Comparison of ENCODE assay signal across 11 cellular contexts in the genomic region with DNA sequence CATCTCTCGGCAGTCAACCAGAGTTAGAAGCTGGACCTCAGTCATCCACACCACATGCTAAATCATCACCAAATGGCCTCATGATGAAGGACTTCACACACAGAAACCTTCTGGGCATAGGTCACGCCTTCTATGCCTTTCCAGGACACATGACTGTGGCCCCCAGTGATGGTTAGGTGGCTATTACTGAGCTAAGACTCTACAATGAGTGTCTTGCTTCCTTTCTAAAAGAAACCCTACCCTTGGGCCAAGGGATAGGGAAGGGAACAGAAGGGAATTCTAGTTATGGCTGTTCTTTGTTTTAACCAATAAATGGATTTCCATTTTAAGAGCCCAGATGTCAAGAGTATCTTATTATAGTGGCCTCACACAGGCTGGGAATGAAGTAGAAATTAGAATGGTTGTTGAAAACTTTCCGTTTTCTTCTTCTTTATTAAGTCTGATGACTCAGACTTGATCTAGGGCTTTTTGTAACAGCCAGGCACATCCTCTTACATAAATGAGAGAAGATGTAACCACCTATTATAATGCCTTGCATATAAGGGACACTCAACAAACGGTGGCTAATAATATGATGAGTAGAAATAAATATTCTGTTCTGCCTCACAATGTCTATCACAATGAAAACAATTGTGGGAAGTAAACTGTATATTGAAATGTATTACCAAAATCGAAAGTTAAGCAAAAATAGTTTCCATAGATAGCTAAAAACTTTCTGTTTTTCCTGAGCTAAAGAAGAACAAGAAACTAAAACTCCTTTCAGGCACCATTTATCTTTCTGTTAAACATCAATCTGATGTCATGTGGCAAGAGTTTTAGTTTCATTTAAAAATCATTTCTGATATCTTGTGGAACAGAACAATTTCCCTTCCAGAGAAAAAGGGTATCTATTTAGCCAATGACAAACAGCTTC.
A peak's percentile ranks its signal among the peaks of the same experiment; 100 is the strongest.
DNase-seq lines count a peak whose midpoint lies in the region; ATAC-seq, FAIRE-seq and TF ChIP-seq lines count a peak whose summit lies in the region.
"Had no signal": no experiment of that assay in that cellular context is flagged by ENCODE, and none has a peak within 500 bp of the region (broad histone marks: within the 10 kb centered on the region; RNA-seq: fewer than 3 reads in every experiment).

No MANE protein-coding gene starts in this region.

- CTCF ChIA-PET in GM12878 (lab: Yijun Ruan, JAX): interaction anchor here (0.8 to 2.7 kb wide), 14 partner anchors 8 to 171 kb away, joined by 3 to 24 read pairs (median 4); no protein-coding TSS in a partner anchor

- in situ Hi-C loops in GM12878 (cut with MboI): no loop called here

- 36% methylated on average over 5 of the region's 5 CpGs for WGBS in GM12878 (ENCODE audit: insufficient coverage, insufficient replicate concordance, low lambda C conversion rate, missing lambda C conversion rate)
- 64 to 74% (median 72%) methylated on average over 5 of the region's 5 CpGs for WGBS in stomach, 5 donors
- WGBS in small intestine, 3 donors: 66 to 72% (median 71%) methylated on average over 5 of the region's 5 CpGs

- FAIRE-seq in GM12878 (lab: Jason Lieb, UNC) (peak; percentile 38), small intestine (lab: Jason Lieb, UNC) (no peak)

- intact Hi-C loops in GM12878 (cut with micrococcal nuclease; ENCODE audit: unreplicated experiment) (loop anchor here (1.0 kb wide), 2 partner anchors 13 to 25 kb away; no protein-coding TSS in a partner anchor), stomach (cut with DNase I; ENCODE audit: low total_unique reads) (no loop called here)

- peaks cover 15% of the 10 kb centered on the region for H3K4me1 ChIP-seq in GM12878 (ENCODE audit: control insufficient read depth, insufficient read depth, low read length)
- H3K4me1 ChIP-seq in stomach: no peaks in the 10 kb centered on the region
- no peaks in the 10 kb centered on the region for H3K4me1 ChIP-seq in small intestine (ENCODE audit: control insufficient read depth in 2 of 2, insufficient read depth in 1 of 2, low read depth in 1 of 2, low read length in 1 of 2)

- SMC1A ChIA-PET in GM12878 (lab: Charles Lee; ENCODE audit: uncharacterized antibody, unreplicated experiment): interaction anchor here (0.8 to 6.1 kb wide), 18 partner anchors 9 to 170 kb away, joined by 3 to 78 read pairs (median 6); no protein-coding TSS in a partner anchor

- H3K27ac ChIP-seq in GM12878 (ENCODE audit: control insufficient read depth, insufficient read depth) (peak overlapping the region; percentile 91), stomach (no peak overlapping the region), small intestine (ENCODE audit: low read depth in 1 of 2, low read length in 1 of 2) (no peak overlapping the region)
- H3K27ac ChIP-seq: left lung had no signal

- BruUV-seq in GM12878 (replicated peaks; lab: Mats Ljungman, UMichigan): TSS peak; percentile 88

- H3K36me3 ChIP-seq in GM12878 (ENCODE audit: control insufficient read depth in 2 of 2, insufficient read depth in 2 of 2, low read length in 1 of 2) (no peaks in the 10 kb centered on the region), stomach (no peaks in the 10 kb centered on the region), small intestine (ENCODE audit: control insufficient read depth in 2 of 2, insufficient read depth in 2 of 2, low read length in 2 of 2) (no peaks in the 10 kb centered on the region)
- H3K36me3 ChIP-seq: left lung had no signal

- no peak for TF ChIP-seq RAD21 in GM12878 (IDR thresholded peaks at IDR 0.05; ENCODE audit: insufficient read depth, low read depth, low read length)

- peak in 1 of 2 experiments; percentile 67 for TF ChIP-seq EP300 in GM12878 (IDR thresholded peaks at IDR 0.05; ENCODE audit: borderline replicate concordance in 1 of 2, control insufficient read depth in 1 of 2, low read depth in 2 of 2, low read length in 2 of 2)
- TF ChIP-seq EP300 in stomach (IDR thresholded peaks at IDR 0.05): no peak

- H3K4me3 ChIP-seq in GM12878 (no peak overlapping the region; the same call in 1 of the 2 replicates), stomach (no peak overlapping the region), small intestine (ENCODE audit: low read depth in 1 of 2, low read length in 2 of 2) (no peak overlapping the region)
- H3K4me3 ChIP-seq: GM23338, left lung had no signal

- RAD21 ChIA-PET in GM12878 (lab: Charles Lee; ENCODE audit: unreplicated experiment): interaction anchor here (0.6 to 2.7 kb wide), 27 partner anchors 9 to 253 kb away, joined by 3 to 40 read pairs (median 4); no protein-coding TSS in a partner anchor

- H2AFZ ChIP-seq in GM12878 (ENCODE audit: control insufficient read depth, low read depth, low read length): peak overlapping the region; percentile 51
- H2AFZ ChIP-seq: GM23338 had no signal

- POLR2A ChIA-PET in GM12878 (lab: Charles Lee): interaction anchor here (0.6 to 3.7 kb wide), 13 partner anchors 11 to 1539 kb away, joined by 3 to 61 read pairs (median 6); partner anchors contain the start of gene HYCC1

- TF ChIP-seq POLR2A in GM12878 (IDR thresholded peaks at IDR 0.05; ENCODE audit: low read depth, low read length) (no peak), stomach (IDR thresholded peaks at IDR 0.05) (no peak)

- peak; percentile 66 for DNase-seq in GM12878 (ENCODE audit: low read depth, low spot score)
- DNase-seq in stomach: no peak
- DNase-seq in DMS 273 (lab: John Stamatoyannopoulos, UW; ENCODE audit: unreplicated experiment): no peak
- no peak for DNase-seq in small intestine
- no peak for DNase-seq in germinal center (ENCODE audit: low spot score)
- DNase-seq: left lung, Right ventricle myocardium superior had no signal

- H3K9me3 ChIP-seq in GM12878 (replicated peaks; ENCODE audit: control insufficient read depth, insufficient read depth, low read length) (no peaks in the 10 kb centered on the region), stomach (no peaks in the 10 kb centered on the region), small intestine (ENCODE audit: control insufficient read depth, low read depth) (no peaks in the 10 kb centered on the region)
- H3K9me3 ChIP-seq: left lung had no signal

- H3K27me3 ChIP-seq in GM12878 (replicated peaks in 1 of 2; ENCODE audit: control insufficient read depth in 2 of 2, insufficient read depth in 2 of 2, low read length in 1 of 2) (no peaks in the 10 kb centered on the region), stomach (no peaks in the 10 kb centered on the region), small intestine (ENCODE audit: control insufficient read depth in 2 of 2, insufficient read depth in 2 of 2, low read length in 2 of 2) (no peaks in the 10 kb centered on the region)
- H3K27me3 ChIP-seq: left lung had no signal

- peak; percentile 36 for ATAC-seq in GM18520 (IDR thresholded peaks at IDR 0.05; ENCODE audit: unreplicated experiment)
- ATAC-seq in GM21619 (IDR thresholded peaks at IDR 0.05; ENCODE audit: unreplicated experiment): peak; percentile 43
- ATAC-seq in HG03521 (IDR thresholded peaks at IDR 0.05; ENCODE audit: unreplicated experiment): peak; percentile 32
- peak; percentile 84 for ATAC-seq in GM12878
- ATAC-seq: GM23338 had no signal

- H3K9ac ChIP-seq in GM12878 (ENCODE audit: control insufficient read depth, insufficient read depth, low read length): peak overlapping the region; percentile 68

- TF ChIP-seq CTCF in GM12878 (IDR thresholded peaks at IDR 0.05 in 2 of 3, conservative IDR thresholded peaks at IDR 0.05 in 1 of 3; ENCODE audit: control insufficient read depth in 2 of 3, extremely low read depth in 1 of 3, insufficient read depth in 1 of 3, low read depth in 3 of 3, low read length in 3 of 3) (no peak), stomach (IDR thresholded peaks at IDR 0.05) (no peak)

- no peaks in the 10 kb centered on the region for H3K79me2 ChIP-seq in GM12878 (ENCODE audit: control insufficient read depth, insufficient read depth, low read length)

- H4K20me1 ChIP-seq in GM12878 (ENCODE audit: control insufficient read depth, insufficient read depth): no peaks in the 10 kb centered on the region

- H3K4me2 ChIP-seq in GM12878 (ENCODE audit: control insufficient read depth, insufficient read depth): peak overlapping the region; percentile 91
- H3K4me2 ChIP-seq: GM23338 had no signal

TF ChIP-seq in GM12878, 131 proteins besides CTCF, POLR2A, EP300 and RAD21 (continues in another document):
- TF ChIP-seq, protein P1, sequence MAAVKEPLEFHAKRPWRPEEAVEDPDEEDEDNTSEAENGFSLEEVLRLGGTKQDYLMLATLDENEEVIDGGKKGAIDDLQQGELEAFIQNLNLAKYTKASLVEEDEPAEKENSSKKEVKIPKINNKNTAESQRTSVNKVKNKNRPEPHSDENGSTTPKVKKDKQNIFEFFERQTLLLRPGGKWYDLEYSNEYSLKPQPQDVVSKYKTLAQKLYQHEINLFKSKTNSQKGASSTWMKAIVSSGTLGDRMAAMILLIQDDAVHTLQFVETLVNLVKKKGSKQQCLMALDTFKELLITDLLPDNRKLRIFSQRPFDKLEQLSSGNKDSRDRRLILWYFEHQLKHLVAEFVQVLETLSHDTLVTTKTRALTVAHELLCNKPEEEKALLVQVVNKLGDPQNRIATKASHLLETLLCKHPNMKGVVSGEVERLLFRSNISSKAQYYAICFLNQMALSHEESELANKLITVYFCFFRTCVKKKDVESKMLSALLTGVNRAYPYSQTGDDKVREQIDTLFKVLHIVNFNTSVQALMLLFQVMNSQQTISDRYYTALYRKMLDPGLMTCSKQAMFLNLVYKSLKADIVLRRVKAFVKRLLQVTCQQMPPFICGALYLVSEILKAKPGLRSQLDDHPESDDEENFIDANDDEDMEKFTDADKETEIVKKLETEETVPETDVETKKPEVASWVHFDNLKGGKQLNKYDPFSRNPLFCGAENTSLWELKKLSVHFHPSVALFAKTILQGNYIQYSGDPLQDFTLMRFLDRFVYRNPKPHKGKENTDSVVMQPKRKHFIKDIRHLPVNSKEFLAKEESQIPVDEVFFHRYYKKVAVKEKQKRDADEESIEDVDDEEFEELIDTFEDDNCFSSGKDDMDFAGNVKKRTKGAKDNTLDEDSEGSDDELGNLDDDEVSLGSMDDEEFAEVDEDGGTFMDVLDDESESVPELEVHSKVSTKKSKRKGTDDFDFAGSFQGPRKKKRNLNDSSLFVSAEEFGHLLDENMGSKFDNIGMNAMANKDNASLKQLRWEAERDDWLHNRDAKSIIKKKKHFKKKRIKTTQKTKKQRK (IDR thresholded peaks at IDR 0.05; ENCODE audit: low read depth, low read length): no peak
- TF ChIP-seq IKZF2 (IDR thresholded peaks at IDR 0.05) (peak in 1 of 2 experiments; percentile 50; a peak in 1 of 4 replicates), SMAD5 (IDR thresholded peaks at IDR 0.05; ENCODE audit: low read depth) (no peak), CHD2 (IDR thresholded peaks at IDR 0.05; ENCODE audit: borderline replicate concordance, low read depth, low read length) (no peak), POLR2AphosphoS2 (IDR thresholded peaks at IDR 0.05; ENCODE audit: low read depth, low read length) (no peak)

Comparison
In these comparisons a context has a peak if more than half of its experiments do, and no peak if none do; other contexts are left out.
1. ATAC-seq: peak in every context shown above with its lines; median percentile 84 in GM12878; 43 in GM21619; 36 in GM18520; 32 in HG03521.